ENCODE assay signal across 8 cellular contexts in the genomic region with DNA sequence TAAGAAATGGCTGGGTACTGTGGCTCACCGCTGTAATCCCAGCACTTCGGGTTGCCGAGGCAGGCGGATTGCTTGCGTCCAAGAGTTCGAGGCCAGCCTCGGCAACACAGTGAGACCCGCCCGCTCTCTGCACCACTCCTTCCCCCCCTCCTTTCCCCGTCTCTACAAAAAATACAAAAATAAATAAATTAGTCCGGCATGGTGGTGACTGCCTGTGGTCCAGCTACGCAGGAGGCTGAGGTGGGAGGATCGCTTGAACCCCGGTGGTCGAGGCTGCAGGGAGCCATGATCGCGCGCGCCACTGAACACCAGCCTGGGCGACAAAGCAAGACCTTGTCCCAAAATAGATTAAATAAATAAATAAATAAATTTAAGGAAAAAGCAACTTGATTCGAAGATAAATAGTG. TPM values are rescaled to one million over a fixed set of nuclear protein-coding genes. Genes with fewer than 3 reads are reported as not detected.
DNase-seq lines count a peak whose midpoint lies in the region; ATAC-seq and TF ChIP-seq lines count a peak whose summit lies in the region.

No MANE protein-coding gene starts in this region.

- TF ChIP-seq CTCF in OCI-LY7 (conservative IDR thresholded peaks at IDR 0.05; ENCODE audit: low read length) (no peak), gastrocnemius medialis (IDR thresholded peaks at IDR 0.05 in 4 of 5, conservative IDR thresholded peaks at IDR 0.05 in 1 of 5) (no peak)

- BruUV-seq in OCI-LY7 (replicated peaks; lab: Mats Ljungman, UMichigan), result no TSS peak

- peak; percentile 6 for ATAC-seq in GM21529 (IDR thresholded peaks at IDR 0.05; ENCODE audit: unreplicated experiment)
- ATAC-seq in gastrocnemius medialis, result peak; percentile 24 to 28
- no peak for ATAC-seq in HG03571 (IDR thresholded peaks at IDR 0.05; ENCODE audit: unreplicated experiment)

- in situ Hi-C loops in gastrocnemius medialis (cut with MboI; ENCODE audit: low sequenced_read_pairs in 4 of 4), result no loop called here

- H3K9me3 ChIP-seq in OCI-LY7 (ENCODE audit: low read length) (no peaks in the 10 kb centered on the region), gastrocnemius medialis (no peaks in the 10 kb centered on the region)

- peak overlapping the region; percentile 86 for H3K4me3 ChIP-seq in OCI-LY7 (ENCODE audit: low read depth, low read length, poor library complexity, severe bottlenecking)
- H3K4me3 ChIP-seq in gastrocnemius medialis, result peak overlapping the region; percentile 88 to 99 (median 96)

- H3K4me1 ChIP-seq in OCI-LY7 (ENCODE audit: insufficient read depth, low read length, poor library complexity, severe bottlenecking), result peaks cover 52% of the 10 kb centered on the region
- H3K4me1 ChIP-seq in gastrocnemius medialis, result peaks cover 37 to 39% of the 10 kb centered on the region in 2 donors

- intact Hi-C loops in OCI-LY7 (cut with micrococcal nuclease; ENCODE audit: unreplicated experiment), result loop anchor here (1.0 to 5.0 kb wide), 2 partner anchors 20 to 217 kb away; partner anchors contain the start of genes PEDS1 and SPATA2
- intact Hi-C loops in gastrocnemius medialis (cut with DNase I; ENCODE audit: low total_unique reads), result loop anchor here (2.0 to 10.0 kb wide), 2 partner anchors 21 to 999 kb away; partner anchors contain the start of genes ADNP and SPATA2

- peaks cover 40% of the 10 kb centered on the region for H3K79me2 ChIP-seq in OCI-LY7 (ENCODE audit: insufficient read depth, low read depth, low read length)

- TF ChIP-seq POLR2A in gastrocnemius medialis (IDR thresholded peaks at IDR 0.05), result no peak

- H4K20me1 ChIP-seq in OCI-LY7 (ENCODE audit: insufficient read depth, low read length), result peaks cover 16% of the 10 kb centered on the region; the same call in 1 of the 2 replicates

- POLR2A ChIA-PET in OCI-LY7 (lab: Charles Lee), result interaction anchor here (0.8 to 1.9 kb wide), 7 partner anchors 9 to 309 kb away, joined by 3 to 12 read pairs (median 3); partner anchors contain the start of gene SPATA2

- H3K27ac ChIP-seq in OCI-LY7 (ENCODE audit: low read depth, low read length, poor library complexity, severe bottlenecking) (peak overlapping the region; percentile 41), gastrocnemius medialis (peak overlapping the region; percentile 95 to 100 (median 98))

- H3K9me2 ChIP-seq in OCI-LY7 (ENCODE audit: insufficient read depth, low read length), result no peaks in the 10 kb centered on the region

- peak overlapping the region; percentile 86 for H2AFZ ChIP-seq in OCI-LY7 (ENCODE audit: low read length)

- CTCF ChIA-PET in OCI-LY7 (lab: Charles Lee; ENCODE audit: unreplicated experiment), result interaction anchor here (0.8 to 1.2 kb wide), 2 partner anchors 20 to 44 kb away, joined by 3 read pairs; no protein-coding TSS in a partner anchor

- no peaks in the 10 kb centered on the region for H3K27me3 ChIP-seq in gastrocnemius medialis

- peak; percentile 39 for DNase-seq in OCI-LY7 (ENCODE audit: low spot score)
- DNase-seq in fibroblast of peridontal ligament (ENCODE audit: extremely low read depth), result peak; percentile 21
- no peak for DNase-seq in gastrocnemius medialis
- no peak for DNase-seq in NK-92 treated with Interleukin-12 subunit alpha and Interleukin-12 subunit beta, amount 100 ng/mL, for 24 hours (lab: John Stamatoyannopoulos, UW)
- no peak for DNase-seq in SHP77 (lab: John Stamatoyannopoulos, UW)
- no peak for DNase-seq in occipital lobe (lab: John Stamatoyannopoulos, UW)

- H3K36me3 ChIP-seq in OCI-LY7 (ENCODE audit: insufficient read depth, low read length), result peaks cover 16% of the 10 kb centered on the region
- peaks cover 0 to 5% of the 10 kb centered on the region in 2 donors for H3K36me3 ChIP-seq in gastrocnemius medialis

- H3K4me2 ChIP-seq in OCI-LY7 (ENCODE audit: low read length), result peak overlapping the region; percentile 67

RNA-seq across cellular contexts. Expression of gene RNF114, which starts 0.4 kb away (rescaled TPM):
- total RNA-seq in OCI-LY7 (2014; rRNA removed; shearing (Covaris generic)), result 48.4 and 51.9 TPM in 2 replicates
- total RNA-seq in OCI-LY7 (2022) (62.4 and 64.6 TPM in 2 replicates), gastrocnemius medialis (100 to 1,000 TPM; 133 to 216 (median 172) TPM), occipital lobe (38.7 TPM)

RNA-seq across cellular contexts. Expression of gene SPATA2, which starts 20.4 kb away (rescaled TPM):
- total RNA-seq in OCI-LY7 (2014; rRNA removed; shearing (Covaris generic)), result 3.5 and 3.9 TPM in 2 replicates
- total RNA-seq in OCI-LY7 (2022) (8.1 and 8.4 TPM in 2 replicates), gastrocnemius medialis (10 to 100 TPM in 2 of 4 donors, 1 to 10 TPM in 2; 7.7 to 10.7 (median 9.7) TPM), occipital lobe (2.7 TPM)

RNA-seq across cellular contexts. Expression of gene SNAI1, which starts 47.0 kb away (rescaled TPM):
- 1.0 and 3.6 TPM in 2 replicates for total RNA-seq in OCI-LY7 (2014; rRNA removed; shearing (Covaris generic))
- 1.6 and 1.8 TPM in 2 replicates for total RNA-seq in OCI-LY7 (2022)
- 1 to 10 TPM in 3 of 4 donors, under 1 TPM in 1; 0.61 to 3.5 (median 1.3) TPM for total RNA-seq in gastrocnemius medialis
- total RNA-seq in occipital lobe, result not detected

Comparison
In these comparisons a context has a peak if more than half of its experiments do, and no peak if none do; other contexts are left out.
1. DNase-seq: peak in OCI-LY7 (single experiment) and fibroblast of peridontal ligament (single experiment); none in gastrocnemius medialis (0 of 2), NK-92 treated with Interleukin-12 subunit alpha and Interleukin-12 subunit beta, amount 100 ng/mL, for 24 hours (single experiment), SHP77 (0 of 2) and occipital lobe (single experiment).